1 cellular context compared by ENCODE assay signal in the genomic region with DNA sequence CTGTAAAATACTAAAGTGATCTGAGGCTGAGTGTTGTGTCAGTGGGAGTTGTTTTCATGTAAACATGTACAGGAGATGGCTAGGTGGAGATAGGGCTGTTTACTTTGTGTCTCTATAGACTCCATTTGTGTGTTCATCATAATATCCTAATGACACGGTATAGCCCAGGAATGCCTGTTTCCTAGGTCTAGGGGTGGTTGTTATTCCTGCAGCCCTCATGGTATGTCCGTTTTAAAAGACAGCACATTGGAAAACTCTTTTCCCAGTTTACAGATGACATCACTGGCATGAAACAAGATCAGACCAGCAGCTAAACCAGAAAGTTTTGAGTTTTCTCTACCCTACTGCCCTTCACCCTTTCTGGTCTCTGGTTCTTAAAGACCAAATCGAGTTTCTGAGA.
TF ChIP-seq lines count a peak whose summit lies in the region.

No MANE protein-coding gene starts in this region.

TF ChIP-seq in IMR-90, 13 proteins besides CTCF, POLR2A, EP300 and RAD21 (continued from another document):
- TF ChIP-seq, protein P1, sequence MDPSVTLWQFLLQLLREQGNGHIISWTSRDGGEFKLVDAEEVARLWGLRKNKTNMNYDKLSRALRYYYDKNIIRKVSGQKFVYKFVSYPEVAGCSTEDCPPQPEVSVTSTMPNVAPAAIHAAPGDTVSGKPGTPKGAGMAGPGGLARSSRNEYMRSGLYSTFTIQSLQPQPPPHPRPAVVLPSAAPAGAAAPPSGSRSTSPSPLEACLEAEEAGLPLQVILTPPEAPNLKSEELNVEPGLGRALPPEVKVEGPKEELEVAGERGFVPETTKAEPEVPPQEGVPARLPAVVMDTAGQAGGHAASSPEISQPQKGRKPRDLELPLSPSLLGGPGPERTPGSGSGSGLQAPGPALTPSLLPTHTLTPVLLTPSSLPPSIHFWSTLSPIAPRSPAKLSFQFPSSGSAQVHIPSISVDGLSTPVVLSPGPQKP (IDR thresholded peaks at IDR 0.05; ENCODE audit: borderline replicate concordance, low read depth, low read length): no peak
- TF ChIP-seq CHD1 (IDR thresholded peaks at IDR 0.05; ENCODE audit: low read depth, low read length) (no peak), MAFK (IDR thresholded peaks at IDR 0.05; ENCODE audit: low read depth, low read length) (no peak; the same call in 1 of the 2 replicates)
- TF ChIP-seq, protein P2, sequence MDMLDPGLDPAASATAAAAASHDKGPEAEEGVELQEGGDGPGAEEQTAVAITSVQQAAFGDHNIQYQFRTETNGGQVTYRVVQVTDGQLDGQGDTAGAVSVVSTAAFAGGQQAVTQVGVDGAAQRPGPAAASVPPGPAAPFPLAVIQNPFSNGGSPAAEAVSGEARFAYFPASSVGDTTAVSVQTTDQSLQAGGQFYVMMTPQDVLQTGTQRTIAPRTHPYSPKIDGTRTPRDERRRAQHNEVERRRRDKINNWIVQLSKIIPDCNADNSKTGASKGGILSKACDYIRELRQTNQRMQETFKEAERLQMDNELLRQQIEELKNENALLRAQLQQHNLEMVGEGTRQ (IDR thresholded peaks at IDR 0.05; ENCODE audit: low read depth, low read length): no peak
